Comparison of ENCODE assay signal across 7 cellular contexts in genomic region chr19:18967358-18968146, GRCh38. TPM values are rescaled to one million over a fixed set of nuclear protein-coding genes. Genes with fewer than 3 reads are reported as not detected.
DNase-seq lines count a peak whose midpoint lies in the region; ATAC-seq, FAIRE-seq and TF ChIP-seq lines count a peak whose summit lies in the region.

No MANE protein-coding gene starts in this region.

- H3K4me3 ChIP-seq in left lung (no peak overlapping the region), BE2C (ENCODE audit: low read depth, low read length) (no peak overlapping the region)

- H3K4me3 Mint-ChIP-seq in stimulated activated memory B cell treated with anti-CD40 and anti-IgM and Interleukin-4, amounts not matched to agents 10 μg/mL and 1 μg/mL and 100 μg/mL, for 72 hours, result no peak overlapping the region

- H3K9me3 ChIP-seq in left lung (no peaks in the 10 kb centered on the region), BE2C (no peaks in the 10 kb centered on the region)

- H3K36me3 ChIP-seq in left lung (no peaks in the 10 kb centered on the region), BE2C (no peaks in the 10 kb centered on the region)

- H3K9me3 Mint-ChIP-seq in stimulated activated memory B cell treated with anti-CD40 and anti-IgM and Interleukin-4, amounts not matched to agents 10 μg/mL and 1 μg/mL and 100 μg/mL, for 72 hours, result no peaks in the 10 kb centered on the region

- H3K27me3 ChIP-seq in left lung (peaks cover 0 to 4% of the 10 kb centered on the region in 2 donors), BE2C (no peaks in the 10 kb centered on the region)

- TF ChIP-seq CTCF in left lung (IDR thresholded peaks at IDR 0.05), result no peak
- no peak for TF ChIP-seq CTCF in BE2C (IDR thresholded peaks at IDR 0.05; ENCODE audit: low read depth, low read length)

- no peak overlapping the region for H3K27ac Mint-ChIP-seq in stimulated activated memory B cell treated with anti-CD40 and anti-IgM and Interleukin-4, amounts not matched to agents 10 μg/mL and 1 μg/mL and 100 μg/mL, for 72 hours

- H3K27me3 Mint-ChIP-seq in stimulated activated memory B cell treated with anti-CD40 and anti-IgM and Interleukin-4, amounts not matched to agents 10 μg/mL and 1 μg/mL and 100 μg/mL, for 72 hours, result peaks cover 33% of the 10 kb centered on the region

- intact Hi-C loops in left lung (cut with DNase I), result no loop called here

- peak; percentile 62 for ATAC-seq in left lung
- ATAC-seq in stimulated activated memory B cell treated with anti-CD40 and anti-IgM and Interleukin-4, amounts not matched to agents 10 μg/mL and 1 μg/mL and 100 μg/mL, for 72 hours, result no peak

- no peaks in the 10 kb centered on the region for H3K4me1 Mint-ChIP-seq in stimulated activated memory B cell treated with anti-CD40 and anti-IgM and Interleukin-4, amounts not matched to agents 10 μg/mL and 1 μg/mL and 100 μg/mL, for 72 hours

- H3K27ac ChIP-seq in cingulate gyrus (ENCODE audit: low read depth, low read length) (peak overlapping the region; percentile 60), left lung (peak overlapping the region; percentile 71 to 95)

- DNase-seq in MV-4-11 (lab: John Stamatoyannopoulos, UW) (peak; percentile 80), left lung (peak in 1 of 2 donors; percentile 83), urothelium cell line (ENCODE audit: low spot score) (peak; percentile 35), BE2C (no peak), NCI-H446 (lab: John Stamatoyannopoulos, UW) (no peak)

- no peaks in the 10 kb centered on the region for H3K36me3 Mint-ChIP-seq in stimulated activated memory B cell treated with anti-CD40 and anti-IgM and Interleukin-4, amounts not matched to agents 10 μg/mL and 1 μg/mL and 100 μg/mL, for 72 hours

- no peak for FAIRE-seq in urothelium cell line (lab: Jason Lieb, UNC)

- H3K4me1 ChIP-seq in left lung (peaks cover 7 to 64% of the 10 kb centered on the region in 2 donors), BE2C (no peaks in the 10 kb centered on the region)

RNA-seq across cellular contexts. Expression of gene HOMER3, which starts 26.5 kb away (rescaled TPM):
- total RNA-seq in left lung, result 10 to 100 TPM; 27.6 to 32.1 TPM
- 3.1 TPM for polyA plus RNA-seq in BE2C (2012; ENCODE audit: insufficient read depth, insufficient read length, low read depth)

RNA-seq across cellular contexts. Expression of gene DDX49, which starts 48.0 kb away (rescaled TPM):
- 10 to 100 TPM; 33.5 to 40.7 TPM for total RNA-seq in left lung
- polyA plus RNA-seq in BE2C (2012; ENCODE audit: insufficient read depth, insufficient read length, low read depth), result 366 TPM

RNA-seq across cellular contexts. Expression of gene COPE, which starts 48.4 kb away (rescaled TPM):
- total RNA-seq in left lung, result 100 to 1,000 TPM; 196 to 226 TPM
- 283 TPM for polyA plus RNA-seq in BE2C (2012; ENCODE audit: insufficient read depth, insufficient read length, low read depth)

Comparison
In these comparisons a context has a peak if more than half of its experiments do, and no peak if none do; other contexts are left out.
1. DNase-seq: peak in MV-4-11 (single experiment) and urothelium cell line (single experiment); none in BE2C (single experiment) and NCI-H446 (0 of 2).